In genomic region chr5:89030781-89031180, GRCh38 we compare ENCODE assay signal across 37 cellular contexts.
DNase-seq lines count a peak whose midpoint lies in the region; ATAC-seq, FAIRE-seq and TF ChIP-seq lines count a peak whose summit lies in the region.
"Had no signal": no experiment of that assay in that cellular context is flagged by ENCODE, and none has a peak within 500 bp of the region (broad histone marks: within the 10 kb centered on the region; RNA-seq: fewer than 3 reads in every experiment).

No MANE protein-coding gene starts in this region.

- ATAC-seq in GM12878, result no peak
- ATAC-seq in stimulated activated naive CD8-positive, alpha-beta T cell treated with anti-CD3 and anti-CD28 coated beads, Interleukin-15, amount 100 ng/mL, for 72 hours, result no peak
- ATAC-seq: A549; CD8-positive, alpha-beta T cell had no signal

- H3K4me1 Mint-ChIP-seq in stimulated activated naive CD8-positive, alpha-beta T cell treated with anti-CD3 and anti-CD28 coated beads, Interleukin-15, amount 100 ng/mL, for 72 hours, result no peaks in the 10 kb centered on the region
- H3K4me1 Mint-ChIP-seq: B cell; CD14-positive monocyte; CD4-positive, alpha-beta memory T cell; CD4-positive, CD25-positive, alpha-beta regulatory T cell; CD8-positive, alpha-beta memory T cell had no signal

- H3K27me3 Mint-ChIP-seq in stimulated activated naive CD8-positive, alpha-beta T cell treated with anti-CD3 and anti-CD28 coated beads, Interleukin-15, amount 100 ng/mL, for 72 hours, result no peaks in the 10 kb centered on the region
- H3K27me3 Mint-ChIP-seq: B cell; CD4-positive, alpha-beta memory T cell; CD4-positive, alpha-beta T cell; CD8-positive, alpha-beta memory T cell had no signal

- H3K4me2 ChIP-seq in GM12878 (ENCODE audit: control insufficient read depth, insufficient read depth), result no peak overlapping the region
- H3K4me2 ChIP-seq: A549; BLaER1; BLaER1 treated with 17β-estradiol and CSF1 and Interleukin-3, amounts not matched to agents 10 nM and 100 nM had no signal

- H3K4me1 ChIP-seq in GM12878 (ENCODE audit: control insufficient read depth, insufficient read depth, low read length), result no peaks in the 10 kb centered on the region
- H3K4me1 ChIP-seq: A549, BE2C, BLaER1, Caco-2 had no signal

- no peak overlapping the region for H3K4me3 Mint-ChIP-seq in stimulated activated naive CD8-positive, alpha-beta T cell treated with anti-CD3 and anti-CD28 coated beads, Interleukin-15, amount 100 ng/mL, for 72 hours
- H3K4me3 Mint-ChIP-seq: B cell; CD14-positive monocyte; CD4-positive, alpha-beta memory T cell; CD4-positive, alpha-beta T cell; CD4-positive, CD25-positive, alpha-beta regulatory T cell; CD8-positive, alpha-beta memory T cell; CD8-positive, alpha-beta T cell had no signal

- H3K27me3 ChIP-seq in GM12878 (replicated peaks in 1 of 2; ENCODE audit: control insufficient read depth in 2 of 2, insufficient read depth in 2 of 2, low read length in 1 of 2), result no peaks in the 10 kb centered on the region
- H3K27me3 ChIP-seq: BE2C; BLaER1; BLaER1 treated with 17β-estradiol and CSF1 and Interleukin-3, amounts not matched to agents 10 nM and 100 nM had no signal

- WGBS in GM12878 (ENCODE audit: insufficient coverage, insufficient replicate concordance, low lambda C conversion rate, missing lambda C conversion rate), result 100% methylated on average over 3 of the region's 3 CpGs

- H3K9ac ChIP-seq in GM12878 (ENCODE audit: control insufficient read depth, insufficient read depth, low read length), result no peak overlapping the region
- H3K9ac ChIP-seq: BLaER1; BLaER1 treated with 17β-estradiol and CSF1 and Interleukin-3, amounts not matched to agents 10 nM and 100 nM had no signal

- FAIRE-seq in GM12878 (lab: Jason Lieb, UNC), result no peak
- FAIRE-seq: A204.1, A549, D721Med had no signal

- H3K9me3 Mint-ChIP-seq in stimulated activated naive CD8-positive, alpha-beta T cell treated with anti-CD3 and anti-CD28 coated beads, Interleukin-15, amount 100 ng/mL, for 72 hours, result peaks cover 0 to 10% of the 10 kb centered on the region in 2 donors
- H3K9me3 Mint-ChIP-seq: CD4-positive, alpha-beta T cell; CD8-positive, alpha-beta T cell had no signal

- POLR2A ChIA-PET in GM12878 (lab: Charles Lee), result no interaction called here

- RAD21 ChIA-PET in GM12878 (lab: Charles Lee; ENCODE audit: unreplicated experiment), result no interaction called here

- CTCF ChIA-PET in GM12878 (lab: Yijun Ruan, JAX), result interaction anchor here (1.2 to 1.4 kb wide), 2 partner anchors 14 to 18 kb away, joined by 3 read pairs; no protein-coding TSS in a partner anchor

- peaks cover 4% of the 10 kb centered on the region; the same call in 2 of the 3 replicates for H3K9me3 ChIP-seq in GM12878 (replicated peaks; ENCODE audit: control insufficient read depth, insufficient read depth, low read length)
- H3K9me3 ChIP-seq: A549, BE2C, Caco-2 had no signal

- no peak overlapping the region for H3K27ac Mint-ChIP-seq in stimulated activated naive CD8-positive, alpha-beta T cell treated with anti-CD3 and anti-CD28 coated beads, Interleukin-15, amount 100 ng/mL, for 72 hours
- H3K27ac Mint-ChIP-seq: B cell; CD14-positive monocyte; CD4-positive, alpha-beta memory T cell; CD4-positive, alpha-beta T cell; CD4-positive, CD25-positive, alpha-beta regulatory T cell; CD8-positive, alpha-beta memory T cell; CD8-positive, alpha-beta T cell had no signal

- H4K20me1 ChIP-seq in GM12878 (ENCODE audit: control insufficient read depth, insufficient read depth), result no peaks in the 10 kb centered on the region
- H4K20me1 ChIP-seq: BLaER1; BLaER1 treated with 17β-estradiol and CSF1 and Interleukin-3, amounts not matched to agents 10 nM and 100 nM had no signal

- H2AFZ ChIP-seq in GM12878 (ENCODE audit: control insufficient read depth, low read depth, low read length), result no peak overlapping the region

- peak; percentile 10 for DNase-seq in NCI-H748 (lab: John Stamatoyannopoulos, UW; ENCODE audit: unreplicated experiment)
- no peak for DNase-seq in NCI-H748 treated with DMSO at 0.1 percent for 48 hours (lab: John Stamatoyannopoulos, UW)
- DNase-seq in SK-MEL-5 (ENCODE audit: low read depth, low spot score), result peak; percentile 28
- no peak for DNase-seq in GM12878 (ENCODE audit: low read depth, low spot score)
- peak; percentile 92 for DNase-seq in foreskin melanocyte
- no peak for DNase-seq in erythroblast (lab: John Stamatoyannopoulos, UW)
- no peak for DNase-seq in NCI-H1436 (lab: John Stamatoyannopoulos, UW)
- DNase-seq in stimulated activated naive CD8-positive, alpha-beta T cell treated with anti-CD3 and anti-CD28 coated beads, Interleukin-15, amount 100 ng/mL, for 72 hours, result no peak
- DNase-seq: 8988T; ACHN; AML-193; BE2C; C1 segment of cervical spinal cord; Caco-2; Calu3; CD4-positive, alpha-beta memory T cell; CD4-positive, alpha-beta T cell; CD4-positive, CD25-positive, alpha-beta regulatory T cell; CD8-positive, alpha-beta memory T cell; CD8-positive, alpha-beta T cell; COR-L47; DMS 273 treated with DMSO at 0.1 percent for 48 hours; DMS153; DMS53; DMS79; DMS79 treated with DMSO at 0.1 percent for 48 hours; DND-41; EL had no signal

- H3K36me3 ChIP-seq in GM12878 (ENCODE audit: control insufficient read depth in 2 of 2, insufficient read depth in 2 of 2, low read length in 1 of 2), result no peaks in the 10 kb centered on the region
- H3K36me3 ChIP-seq: BE2C had no signal

- BruUV-seq in GM12878 (replicated peaks; lab: Mats Ljungman, UMichigan), result no TSS peak

- SMC1A ChIA-PET in GM12878 (lab: Charles Lee; ENCODE audit: uncharacterized antibody, unreplicated experiment), result interaction anchor here (0.9 to 1.4 kb wide), 3 partner anchors 12 to 37 kb away, joined by 3 to 4 read pairs (median 3); no protein-coding TSS in a partner anchor

- no peak overlapping the region for H3K4me3 ChIP-seq in GM12878
- H3K4me3 ChIP-seq: A549; BLaER1; BLaER1 treated with 17β-estradiol and CSF1 and Interleukin-3, amounts not matched to agents 10 nM and 100 nM had no signal

- no peak for TF ChIP-seq CTCF in GM12878 (IDR thresholded peaks at IDR 0.05 in 2 of 3, conservative IDR thresholded peaks at IDR 0.05 in 1 of 3; ENCODE audit: control insufficient read depth in 2 of 3, extremely low read depth in 1 of 3, insufficient read depth in 1 of 3, low read depth in 3 of 3, low read length in 3 of 3)

- no peak for TF ChIP-seq EP300 in GM12878 (IDR thresholded peaks at IDR 0.05; ENCODE audit: borderline replicate concordance in 1 of 2, control insufficient read depth in 1 of 2, low read depth in 2 of 2, low read length in 2 of 2)

- TF ChIP-seq POLR2A in GM12878 (IDR thresholded peaks at IDR 0.05; ENCODE audit: low read depth, low read length) (no peak), erythroblast (IDR thresholded peaks at IDR 0.05; ENCODE audit: low read length) (no peak)

- intact Hi-C loops in GM12878 (cut with micrococcal nuclease; ENCODE audit: unreplicated experiment), result no loop called here

- H3K27ac ChIP-seq in GM12878 (ENCODE audit: control insufficient read depth, insufficient read depth), result no peak overlapping the region
- H3K27ac ChIP-seq: 22Rv1; A549; BLaER1; BLaER1 treated with 17β-estradiol and CSF1 and Interleukin-3, amounts not matched to agents 10 nM and 100 nM; C4-2B had no signal

- no peaks in the 10 kb centered on the region for H3K79me2 ChIP-seq in GM12878 (ENCODE audit: control insufficient read depth, insufficient read depth, low read length)

- TF ChIP-seq RAD21 in GM12878 (IDR thresholded peaks at IDR 0.05; ENCODE audit: insufficient read depth, low read depth, low read length), result no peak

- in situ Hi-C loops in SK-MEL-5 (cut with HindIII; ENCODE audit: low pct_unique_long_range_greater_than_20kb, low sequenced_read_pairs) (no loop called here), GM12878 (cut with MboI) (no loop called here)

TF ChIP-seq in GM12878, 131 proteins besides CTCF, POLR2A, EP300 and RAD21:
- TF ChIP-seq RFX5 (IDR thresholded peaks at IDR 0.05; ENCODE audit: low read depth, low read length) (no peak), NR2C2 (IDR thresholded peaks at IDR 0.05; ENCODE audit: borderline replicate concordance, control insufficient read depth, insufficient read length, low read depth) (no peak), ZNF24 (IDR thresholded peaks at IDR 0.05) (0 out of 2 replicates have a peak, but pooled peaks have one; percentile 47), GABPA (IDR thresholded peaks at IDR 0.05; ENCODE audit: low read depth) (no peak), BCL11A (IDR thresholded peaks at IDR 0.05; ENCODE audit: low read depth, low read length) (no peak), POLR2AphosphoS2 (IDR thresholded peaks at IDR 0.05; ENCODE audit: low read depth, low read length) (no peak), ELK1 (IDR thresholded peaks at IDR 0.05; ENCODE audit: low read depth, low read length) (no peak)
TF ChIP-seq in GM12878: peak in this region for 1.

Comparison
In these comparisons a context has a peak if more than half of its experiments do, and no peak if none do; other contexts are left out.
1. DNase-seq: peak in NCI-H748 (single experiment), SK-MEL-5 (single experiment) and foreskin melanocyte (single experiment); none in NCI-H748 treated with DMSO at 0.1 percent for 48 hours (single experiment), GM12878 (single experiment), erythroblast (0 of 2), NCI-H1436 (single experiment) and stimulated activated naive CD8-positive, alpha-beta T cell treated with anti-CD3 and anti-CD28 coated beads, Interleukin-15, amount 100 ng/mL, for 72 hours (0 of 2).